ENCODE assay signal across 10 cellular contexts in the genomic region with DNA sequence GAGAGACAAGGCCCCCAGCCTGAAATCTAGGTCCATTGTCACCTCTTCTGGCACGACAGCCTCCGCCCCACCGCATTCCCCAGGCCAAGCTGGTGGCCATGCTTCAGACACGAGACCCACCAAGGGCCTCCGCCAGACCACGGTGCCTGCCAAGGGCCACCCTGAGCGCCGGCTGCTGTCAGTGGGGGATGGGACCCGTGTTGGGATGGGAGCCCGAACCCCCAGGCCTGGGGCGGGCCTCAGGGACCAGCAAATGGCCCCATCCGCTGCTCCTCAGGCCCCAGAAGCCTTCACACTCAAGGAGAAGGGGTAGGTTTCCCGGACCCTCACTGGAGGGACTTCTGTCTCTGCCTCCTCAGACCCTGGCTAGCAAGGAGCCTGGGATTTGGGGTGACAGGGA. TPM values are rescaled to one million over a fixed set of nuclear protein-coding genes. Genes with fewer than 3 reads are reported as not detected.
DNase-seq lines count a peak whose midpoint lies in the region; ATAC-seq and TF ChIP-seq lines count a peak whose summit lies in the region.
"Had no signal": no experiment of that assay in that cellular context is flagged by ENCODE, and none has a peak within 500 bp of the region (broad histone marks: within the 10 kb centered on the region; RNA-seq: fewer than 3 reads in every experiment).

No MANE protein-coding gene starts in this region.

- H3K4me3 ChIP-seq in SJSA1: peak overlapping the region; percentile 63
- H3K4me3 ChIP-seq in hepatocyte: no peak overlapping the region
- H3K4me3 ChIP-seq in left ventricle myocardium inferior: no peak overlapping the region

- peaks cover 12% of the 10 kb centered on the region for H3K4me1 Mint-ChIP-seq in stimulated activated naive CD8-positive, alpha-beta T cell treated with anti-CD3 and anti-CD28 coated beads, Interleukin-15, Interleukin-2, amounts not matched to agents 100 ng/mL and 50 ng/mL, for 24 hours (ENCODE audit: low read depth)

- no peak for ATAC-seq in stimulated activated naive CD8-positive, alpha-beta T cell treated with anti-CD3 and anti-CD28 coated beads, Interleukin-15, Interleukin-2, amounts not matched to agents 100 U/mL and 50 U/mL, for 24 hours
- no peak for ATAC-seq in HG02610 (IDR thresholded peaks at IDR 0.05; ENCODE audit: unreplicated experiment)

- DNase-seq in stimulated activated naive CD8-positive, alpha-beta T cell treated with anti-CD3 and anti-CD28 coated beads, Interleukin-15, Interleukin-2, amounts not matched to agents 100 U/mL and 50 U/mL, for 24 hours: no peak
- DNase-seq in SJSA1 (ENCODE audit: low read depth in 1 of 2, low spot score in 2 of 2) (no peak), hepatocyte (ENCODE audit: low spot score) (no peak), HK-2 (ENCODE audit: unreplicated experiment) (no peak), AG20443 (ENCODE audit: low spot score) (no peak), left ventricle myocardium inferior (no peak)

- H2AFZ ChIP-seq in hepatocyte: no peak overlapping the region

- H3K27me3 Mint-ChIP-seq in stimulated activated naive CD8-positive, alpha-beta T cell treated with anti-CD3 and anti-CD28 coated beads, Interleukin-15, Interleukin-2, amounts not matched to agents 100 ng/mL and 50 ng/mL, for 24 hours: no peaks in the 10 kb centered on the region

- TF ChIP-seq CTCF in hepatocyte (IDR thresholded peaks at IDR 0.05; ENCODE audit: poor library complexity) (no peak), left ventricle myocardium inferior (IDR thresholded peaks at IDR 0.05; ENCODE audit: borderline replicate concordance) (no peak)

- H3K27me3 ChIP-seq in SJSA1 (replicated peaks) (no peaks in the 10 kb centered on the region), hepatocyte (no peaks in the 10 kb centered on the region), left ventricle myocardium inferior (ENCODE audit: low read depth) (no peaks in the 10 kb centered on the region)
- H3K27me3 ChIP-seq: right atrium auricular region had no signal

- H3K36me3 Mint-ChIP-seq in stimulated activated naive CD8-positive, alpha-beta T cell treated with anti-CD3 and anti-CD28 coated beads, Interleukin-15, Interleukin-2, amounts not matched to agents 100 ng/mL and 50 ng/mL, for 24 hours (ENCODE audit: low read depth): peaks cover 5% of the 10 kb centered on the region

- H3K27ac ChIP-seq in SJSA1: peak overlapping the region; percentile 12; the same call in 1 of the 2 replicates
- H3K27ac ChIP-seq in hepatocyte: no peak overlapping the region
- H3K27ac ChIP-seq in left ventricle myocardium inferior (replicated peaks): no peak overlapping the region
- H3K27ac ChIP-seq: right atrium auricular region had no signal

- no peaks in the 10 kb centered on the region for H3K79me2 ChIP-seq in hepatocyte

- peak overlapping the region; percentile 92 for H3K4me2 ChIP-seq in hepatocyte

- no peak overlapping the region for H3K27ac Mint-ChIP-seq in stimulated activated naive CD8-positive, alpha-beta T cell treated with anti-CD3 and anti-CD28 coated beads, Interleukin-15, Interleukin-2, amounts not matched to agents 100 ng/mL and 50 ng/mL, for 24 hours

- WGBS in hepatocyte (ENCODE audit: low lambda C conversion rate, missing lambda C conversion rate): 88% methylated on average over 13 of the region's 13 CpGs

- no peaks in the 10 kb centered on the region for H3K9me3 ChIP-seq in SJSA1 (replicated peaks)
- no peaks in the 10 kb centered on the region for H3K9me3 ChIP-seq in hepatocyte (ENCODE audit: low read depth)
- H3K9me3 ChIP-seq in left ventricle myocardium inferior (replicated peaks): no peaks in the 10 kb centered on the region
- H3K9me3 ChIP-seq: right atrium auricular region had no signal

- intact Hi-C loops in left ventricle myocardium inferior (cut with micrococcal nuclease): no loop called here

- peaks cover 34% of the 10 kb centered on the region for H3K4me1 ChIP-seq in SJSA1 (replicated peaks)
- H3K4me1 ChIP-seq in hepatocyte (ENCODE audit: insufficient read depth): peaks cover 7% of the 10 kb centered on the region
- peaks cover 18% of the 10 kb centered on the region for H3K4me1 ChIP-seq in left ventricle myocardium inferior

- H3K36me3 ChIP-seq in SJSA1 (peaks cover 72% of the 10 kb centered on the region), hepatocyte (replicated peaks; ENCODE audit: insufficient read depth, low read depth) (no peaks in the 10 kb centered on the region), left ventricle myocardium inferior (no peaks in the 10 kb centered on the region)
- H3K36me3 ChIP-seq: right atrium auricular region had no signal

- H3K9me3 Mint-ChIP-seq in stimulated activated naive CD8-positive, alpha-beta T cell treated with anti-CD3 and anti-CD28 coated beads, Interleukin-15, Interleukin-2, amounts not matched to agents 100 ng/mL and 50 ng/mL, for 24 hours: no peaks in the 10 kb centered on the region

- peak overlapping the region; percentile 73 for H3K4me3 Mint-ChIP-seq in stimulated activated naive CD8-positive, alpha-beta T cell treated with anti-CD3 and anti-CD28 coated beads, Interleukin-15, Interleukin-2, amounts not matched to agents 100 ng/mL and 50 ng/mL, for 24 hours

- H3K9me2 ChIP-seq in hepatocyte (replicated peaks; ENCODE audit: insufficient read depth): no peaks in the 10 kb centered on the region

- H4K20me1 ChIP-seq in hepatocyte (ENCODE audit: insufficient read depth, poor library complexity, severe bottlenecking): no peaks in the 10 kb centered on the region

RNA-seq across cellular contexts. Expression of a gene that starts 1.0 kb away (rescaled TPM):
- total RNA-seq in SJSA1 (2014; rRNA removed; shearing (Covaris generic)): 22.3 and 36.3 TPM in 2 replicates
- total RNA-seq in hepatocyte: 6.2 and 7.6 TPM in 2 replicates
- polyA plus RNA-seq in hepatocyte: 7.1 and 8.1 TPM in 2 replicates
- total RNA-seq in left ventricle myocardium inferior: 1.3 TPM

RNA-seq across cellular contexts. Expression of a gene that starts 10.2 kb away (rescaled TPM):
- total RNA-seq in SJSA1 (2014; rRNA removed; shearing (Covaris generic)): 0.24 TPM in 1 of 2 replicates, not detected in the other
- total RNA-seq in hepatocyte: 4.5 and 4.8 TPM in 2 replicates
- 1.1 and 2.4 TPM in 2 replicates for polyA plus RNA-seq in hepatocyte
- total RNA-seq in left ventricle myocardium inferior: 0.14 TPM
- total RNA-seq: SK-MEL-5 had no signal

RNA-seq across cellular contexts. Expression of a gene that starts 14.0 kb away (rescaled TPM):
- total RNA-seq in SJSA1 (2014; rRNA removed; shearing (Covaris generic)): 8.4 and 9.3 TPM in 2 replicates
- total RNA-seq in hepatocyte: 10.4 and 13.6 TPM in 2 replicates
- polyA plus RNA-seq in hepatocyte: 8.3 and 10.9 TPM in 2 replicates
- total RNA-seq in left ventricle myocardium inferior: 11.1 TPM

RNA-seq across cellular contexts. Expression of a gene that starts 31.7 kb away (rescaled TPM):
- total RNA-seq in SJSA1 (2014; rRNA removed; shearing (Covaris generic)): 43.4 and 48.2 TPM in 2 replicates
- 4.7 TPM in 2 replicates for total RNA-seq in hepatocyte
- polyA plus RNA-seq in hepatocyte: 4.3 and 6.5 TPM in 2 replicates
- 0.96 TPM for total RNA-seq in left ventricle myocardium inferior

RNA-seq across cellular contexts. Expression of a gene that starts 52.8 kb away (rescaled TPM):
- total RNA-seq in SJSA1 (2014; rRNA removed; shearing (Covaris generic)): 44.6 and 69.7 TPM in 2 replicates
- total RNA-seq in hepatocyte (81.4 and 89.8 TPM in 2 replicates), left ventricle myocardium inferior (128 TPM)
- 375 and 385 TPM in 2 replicates for polyA plus RNA-seq in hepatocyte
